Comparison of ENCODE assay signal across 15 cellular contexts in the genomic region with DNA sequence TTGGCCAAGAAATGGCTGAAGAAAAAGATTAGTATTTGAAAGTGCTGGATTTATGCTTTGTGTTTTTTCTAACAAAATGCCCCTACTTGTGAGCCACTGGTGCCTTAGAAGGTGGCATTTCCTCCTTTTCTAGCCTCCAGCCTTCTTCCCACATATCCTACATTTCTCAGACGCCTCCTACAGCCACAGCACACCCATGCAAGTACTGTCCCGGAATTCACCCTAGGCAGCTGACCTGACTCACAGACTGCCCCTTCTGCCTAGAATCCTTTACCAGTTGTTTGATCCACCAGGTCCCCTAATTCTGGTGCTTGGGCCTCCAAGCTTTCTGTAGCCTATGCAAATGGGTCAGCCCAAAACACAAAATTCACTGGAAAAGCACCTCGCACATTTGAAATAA.
A peak's percentile ranks its signal among the peaks of the same experiment; 100 is the strongest.
DNase-seq lines count a peak whose midpoint lies in the region; ATAC-seq lines count a peak whose summit lies in the region.
"Had no signal": no experiment of that assay in that cellular context is flagged by ENCODE, and none has a peak within 500 bp of the region (broad histone marks: within the 10 kb centered on the region; RNA-seq: fewer than 3 reads in every experiment).

No MANE protein-coding gene starts in this region.

- peak overlapping the region; percentile 42 for H3K27ac ChIP-seq in thymus (ENCODE audit: low read depth)
- H3K27ac ChIP-seq: HL-60, parathyroid adenoma, spleen had no signal

- H3K4me3 Mint-ChIP-seq in activated naive CD4-positive, alpha-beta T cell treated with anti-CD3 and anti-CD28 coated beads for 36 hours = no peak overlapping the region

- no peaks in the 10 kb centered on the region for H3K27me3 ChIP-seq in thymus (ENCODE audit: control insufficient read depth, insufficient read depth)
- H3K27me3 ChIP-seq: spleen had no signal

- no peaks in the 10 kb centered on the region for H3K27me3 Mint-ChIP-seq in activated naive CD4-positive, alpha-beta T cell treated with anti-CD3 and anti-CD28 coated beads for 36 hours (ENCODE audit: low read depth)

- ATAC-seq in activated naive CD4-positive, alpha-beta T cell treated with anti-CD3 and anti-CD28 coated beads, Interleukin-2, amount 50 U/mL, for 72 hours = no peak
- ATAC-seq: mucosa of descending colon had no signal

- in situ Hi-C loops in KBM-7 (cut with MboI; ENCODE audit: low pct_unique_long_range_greater_than_20kb, low sequenced_read_pairs) = no loop called here

- no peaks in the 10 kb centered on the region for H3K9me3 ChIP-seq in thymus (ENCODE audit: control insufficient read depth)
- H3K9me3 ChIP-seq: mucosa of descending colon, spleen had no signal

- H3K4me3 ChIP-seq in thymus (ENCODE audit: low read length) = no peak overlapping the region
- H3K4me3 ChIP-seq: mucosa of descending colon, spleen had no signal

- intact Hi-C loops in activated naive CD4-positive, alpha-beta T cell treated with anti-CD3 and anti-CD28 coated beads for 36 hours (cut with micrococcal nuclease) = no loop called here

- peaks cover 8% of the 10 kb centered on the region for H3K36me3 ChIP-seq in thymus (ENCODE audit: control insufficient read depth, insufficient read depth)

- H3K9me3 Mint-ChIP-seq in activated naive CD4-positive, alpha-beta T cell treated with anti-CD3 and anti-CD28 coated beads, Interleukin-2, amount 50 U/mL, for 72 hours = no peaks in the 10 kb centered on the region
- peaks cover 8% of the 10 kb centered on the region for H3K9me3 Mint-ChIP-seq in activated naive CD4-positive, alpha-beta T cell treated with anti-CD3 and anti-CD28 coated beads for 36 hours

- H3K4me1 Mint-ChIP-seq in activated naive CD4-positive, alpha-beta T cell treated with anti-CD3 and anti-CD28 coated beads for 36 hours (ENCODE audit: low read depth) = peaks cover 40% of the 10 kb centered on the region

- DNase-seq in activated naive CD4-positive, alpha-beta T cell treated with anti-CD3 and anti-CD28 coated beads, Interleukin-2, amount 50 U/mL, for 72 hours (ENCODE audit: low spot score in 2 of 2) = no peak
- no peak for DNase-seq in activated naive CD4-positive, alpha-beta T cell treated with anti-CD3 and anti-CD28 coated beads for 36 hours
- DNase-seq in amniotic epithelial cell (ENCODE audit: low read depth) = peak; percentile 45
- peak; percentile 35 for DNase-seq in iPS-NIHi7 (ENCODE audit: extremely low spot score)
- DNase-seq in GM19238 (ENCODE audit: insufficient read length, low spot score) = no peak
- no peak for DNase-seq in DMS153 (lab: John Stamatoyannopoulos, UW)
- DNase-seq in KBM-7 = no peak
- DNase-seq: activated effector memory CD4-positive, alpha-beta T cell treated with anti-CD3 and anti-CD28 coated beads, Interleukin-2, amount 50 U/mL, for 16 hours; CD4-positive, CD25-positive, alpha-beta regulatory T cell; mucosa of descending colon; NCI-H187 treated with DMSO at 0.1 percent for 48 hours; spleen had no signal

- H3K4me1 ChIP-seq in thymus (ENCODE audit: control insufficient read depth, insufficient read depth, low read length) = peaks cover 15% of the 10 kb centered on the region
- H3K4me1 ChIP-seq: parathyroid adenoma had no signal

- WGBS in thymus = 96% methylated on average over 3 of the region's 3 CpGs

- H3K36me3 Mint-ChIP-seq in activated naive CD4-positive, alpha-beta T cell treated with anti-CD3 and anti-CD28 coated beads, Interleukin-2, amount 50 U/mL, for 72 hours = peaks cover 7 to 53% of the 10 kb centered on the region in 2 donors
- H3K36me3 Mint-ChIP-seq in activated naive CD4-positive, alpha-beta T cell treated with anti-CD3 and anti-CD28 coated beads for 36 hours (ENCODE audit: low read depth) = peaks cover 32% of the 10 kb centered on the region

- H3K27ac Mint-ChIP-seq in activated naive CD4-positive, alpha-beta T cell treated with anti-CD3 and anti-CD28 coated beads, Interleukin-2, amount 50 U/mL, for 72 hours = peak overlapping the region; percentile 45 to 59
- H3K27ac Mint-ChIP-seq in activated naive CD4-positive, alpha-beta T cell treated with anti-CD3 and anti-CD28 coated beads for 36 hours = no peak overlapping the region

- CTCF ChIA-PET in activated naive CD4-positive, alpha-beta T cell treated with anti-CD3 and anti-CD28 coated beads for 36 hours (lab: Charles Lee) = interaction anchor here (0.6 kb wide), 1 partner anchor 415 kb away, joined by 3 read pairs; no protein-coding TSS in a partner anchor

Comparison
In these comparisons a context has a peak if more than half of its experiments do, and no peak if none do; other contexts are left out.
1. DNase-seq: peak in amniotic epithelial cell (single experiment) and iPS-NIHi7 (single experiment); none in activated naive CD4-positive, alpha-beta T cell treated with anti-CD3 and anti-CD28 coated beads, Interleukin-2, amount 50 U/mL, for 72 hours (0 of 2), activated naive CD4-positive, alpha-beta T cell treated with anti-CD3 and anti-CD28 coated beads for 36 hours (single experiment), GM19238 (single experiment), DMS153 (single experiment) and KBM-7 (single experiment).